8 cellular contexts compared by ENCODE assay signal in genomic region chr2:172693037-172693436, GRCh38. TPM values are rescaled to one million over a fixed set of nuclear protein-coding genes. Genes with fewer than 3 reads are reported as not detected.
DNase-seq lines count a peak whose midpoint lies in the region; TF ChIP-seq lines count a peak whose summit lies in the region.

No MANE protein-coding gene starts in this region.

- no peak overlapping the region for H3K27ac ChIP-seq in colonic mucosa
- H3K27ac ChIP-seq in osteoblast (ENCODE audit: low read depth, low read length) = no peak overlapping the region
- H3K27ac ChIP-seq in effector memory CD4-positive, alpha-beta T cell (ENCODE audit: insufficient read depth, low read length, poor library complexity, severe bottlenecking) = no peak overlapping the region

- H3K27me3 ChIP-seq in colonic mucosa = no peaks in the 10 kb centered on the region
- H3K27me3 ChIP-seq in osteoblast (ENCODE audit: insufficient read depth, low read length) = peaks cover 5% of the 10 kb centered on the region
- no peaks in the 10 kb centered on the region for H3K27me3 ChIP-seq in effector memory CD4-positive, alpha-beta T cell (replicated peaks; ENCODE audit: control insufficient read depth, insufficient read depth, low read length, poor library complexity, severe bottlenecking)

- DNase-seq in SKM-1 treated with dmso at 0.1 percent for 144 hours (lab: John Stamatoyannopoulos, UW; ENCODE audit: unreplicated experiment) = peak; percentile 5
- DNase-seq in SKM-1 (lab: John Stamatoyannopoulos, UW; ENCODE audit: unreplicated experiment) = no peak
- DNase-seq in RPMI7951 (ENCODE audit: low read depth) = peak; percentile 99
- DNase-seq in colonic mucosa = peak; percentile 81
- DNase-seq in osteoblast (ENCODE audit: insufficient read length, low spot score, missing footprints) = peak; percentile 96
- no peak for DNase-seq in mesenteric fat pad (ENCODE audit: low spot score)
- DNase-seq in effector memory CD4-positive, alpha-beta T cell = no peak
- DNase-seq in NCI-H187 treated with DMSO at 0.1 percent for 48 hours (lab: John Stamatoyannopoulos, UW) = no peak

- no peaks in the 10 kb centered on the region for H3K9me3 ChIP-seq in colonic mucosa
- no peaks in the 10 kb centered on the region for H3K9me3 ChIP-seq in osteoblast (ENCODE audit: low read depth, low read length)
- H3K9me3 ChIP-seq in effector memory CD4-positive, alpha-beta T cell (ENCODE audit: control insufficient read depth, low read length) = no peaks in the 10 kb centered on the region

- H3K36me3 ChIP-seq in colonic mucosa (no peaks in the 10 kb centered on the region), osteoblast (ENCODE audit: insufficient read depth, low read length) (no peaks in the 10 kb centered on the region)
- no peaks in the 10 kb centered on the region for H3K36me3 ChIP-seq in effector memory CD4-positive, alpha-beta T cell (ENCODE audit: control insufficient read depth, insufficient read depth, low read length)

- intact Hi-C loops in colonic mucosa (cut with DNase I) = no loop called here

- H3K4me1 ChIP-seq in colonic mucosa (no peaks in the 10 kb centered on the region), osteoblast (ENCODE audit: insufficient read depth, low read length) (peaks cover 30% of the 10 kb centered on the region)
- peaks cover 5% of the 10 kb centered on the region for H3K4me1 ChIP-seq in effector memory CD4-positive, alpha-beta T cell (ENCODE audit: control insufficient read depth, insufficient read depth, low read length, poor library complexity, severe bottlenecking)

- no peaks in the 10 kb centered on the region for H4K20me1 ChIP-seq in osteoblast (ENCODE audit: insufficient read depth, low read length)

- TF ChIP-seq CTCF in colonic mucosa (IDR thresholded peaks at IDR 0.05) (no peak), osteoblast (IDR thresholded peaks at IDR 0.05; ENCODE audit: extremely low read depth, low read depth, low read length) (no peak)

- no peaks in the 10 kb centered on the region for H3K79me2 ChIP-seq in osteoblast (ENCODE audit: insufficient read depth, low read length)

- H2AFZ ChIP-seq in osteoblast (ENCODE audit: low read length) = no peak overlapping the region

- H3K9ac ChIP-seq in colonic mucosa (ENCODE audit: low read depth in 2 of 2, low read length in 2 of 2) = no peak overlapping the region

- H3K4me2 ChIP-seq in osteoblast (ENCODE audit: insufficient read depth, low read length) = peak overlapping the region; percentile 63

- H3K4me3 ChIP-seq in colonic mucosa (no peak overlapping the region), osteoblast (ENCODE audit: insufficient read depth, low read length) (no peak overlapping the region)
- no peak overlapping the region for H3K4me3 ChIP-seq in effector memory CD4-positive, alpha-beta T cell (ENCODE audit: insufficient read depth, low read depth, low read length, poor library complexity, severe bottlenecking)

RNA-seq across cellular contexts. Expression of gene RAPGEF4, which starts 42.6 kb away (rescaled TPM):
- total RNA-seq in RPMI7951 (2014; rRNA removed; shearing (Covaris generic)) = 2.1 and 2.4 TPM in 2 replicates
- total RNA-seq in colonic mucosa (1 to 10 TPM; 1.3 to 1.5 TPM), osteoblast (0.36 and 0.59 TPM in 2 replicates), mesenteric fat pad (10.4 TPM)

Comparison
In these comparisons a context has a peak if more than half of its experiments do, and no peak if none do; other contexts are left out.
1. DNase-seq: peak in SKM-1 treated with dmso at 0.1 percent for 144 hours (single experiment), RPMI7951 (single experiment), colonic mucosa (single experiment) and osteoblast (single experiment); none in SKM-1 (single experiment), mesenteric fat pad (single experiment), effector memory CD4-positive, alpha-beta T cell (0 of 3) and NCI-H187 treated with DMSO at 0.1 percent for 48 hours (single experiment).